In the genomic region with DNA sequence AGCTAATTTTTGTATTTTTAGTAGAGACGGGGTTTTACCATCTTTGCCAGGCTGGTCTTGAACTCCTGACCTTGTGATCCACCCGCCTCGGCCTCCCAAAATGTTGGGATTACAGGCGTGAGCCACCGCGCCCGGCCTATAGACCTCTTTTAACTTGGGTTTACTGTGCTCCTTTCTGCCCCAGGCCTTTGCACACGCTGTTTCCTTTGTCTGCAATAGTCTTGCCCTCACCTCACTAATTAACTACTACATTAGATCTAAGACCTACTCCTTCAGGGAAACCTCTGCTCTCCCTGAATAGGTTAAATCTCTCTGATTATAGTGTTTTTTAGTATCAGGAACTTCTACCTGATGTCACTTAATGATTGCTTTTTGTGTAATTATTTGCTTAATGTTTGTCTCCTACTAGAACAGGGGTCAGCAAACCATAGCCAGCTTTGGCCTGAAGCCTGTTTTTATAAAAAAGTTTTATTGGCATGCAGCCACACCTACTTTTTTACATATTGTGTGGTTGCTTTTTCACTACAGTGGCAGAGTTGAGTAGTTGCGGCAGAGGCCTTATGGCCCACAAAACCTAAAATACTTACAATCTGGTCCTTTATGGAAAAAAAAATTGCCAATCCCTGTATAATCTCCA, we compare ENCODE assay signal across 20 cellular contexts. TPM values are rescaled to one million over a fixed set of nuclear protein-coding genes. Genes with fewer than 3 reads are reported as not detected.
A peak's percentile ranks its signal among the peaks of the same experiment; 100 is the strongest.
DNase-seq lines count a peak whose midpoint lies in the region; ATAC-seq, FAIRE-seq and TF ChIP-seq lines count a peak whose summit lies in the region.
"Had no signal": no experiment of that assay in that cellular context is flagged by ENCODE, and none has a peak within 500 bp of the region (broad histone marks: within the 10 kb centered on the region; RNA-seq: fewer than 3 reads in every experiment).

No MANE protein-coding gene starts in this region.

- H3K27me3 ChIP-seq in liver (ENCODE audit: control insufficient read depth in 4 of 4, insufficient read depth in 4 of 4, low read length in 3 of 4) (no peaks in the 10 kb centered on the region), HepG2 (ENCODE audit: control insufficient read depth in 1 of 2, insufficient read depth in 2 of 2, low read length in 2 of 2) (peaks cover 0 to 1% of the 10 kb centered on the region in 2 experiments; a peak in 1 of 5 replicates), mesendoderm (ENCODE audit: insufficient read depth, low read length, poor library complexity) (no peaks in the 10 kb centered on the region), left ventricle myocardium inferior (ENCODE audit: low read depth) (peaks cover 16% of the 10 kb centered on the region), neural progenitor cell (no peaks in the 10 kb centered on the region)

- in situ Hi-C loops in HepG2 (cut with HindIII; ENCODE audit: extremely low pct_ligation_motif_present, low pct_unique_long_range_greater_than_20kb): loop anchor here (25.0 kb wide), 1 partner anchor 1242 kb away; no protein-coding TSS in a partner anchor

- no peak for TF ChIP-seq POLR2A in HepG2 (IDR thresholded peaks at IDR 0.05; ENCODE audit: insufficient read depth in 1 of 2, low read depth in 2 of 2, low read length in 2 of 2)

- no peak overlapping the region for H3K9ac ChIP-seq in liver (ENCODE audit: low read depth in 1 of 2, low read length in 2 of 2)
- H3K9ac ChIP-seq in HepG2 (ENCODE audit: insufficient read depth, low read depth, low read length): no peak overlapping the region
- no peak overlapping the region for H3K9ac ChIP-seq in mesendoderm (ENCODE audit: low read length)
- H3K9ac ChIP-seq in neural progenitor cell: no peak overlapping the region

- CTCF ChIA-PET in HepG2 (lab: Yijun Ruan, JAX; ENCODE audit: low intra/inter-chr PET ratio, low total read pairs): no interaction called here

- H4K8ac ChIP-seq in mesendoderm (ENCODE audit: low read depth, low read length): peak overlapping the region; percentile 28

- H3K36me3 Mint-ChIP-seq in neural progenitor cell: no peaks in the 10 kb centered on the region

- no peak overlapping the region for H2AFZ ChIP-seq in HepG2 (ENCODE audit: low read length)
- no peak overlapping the region for H2AFZ ChIP-seq in neural progenitor cell (replicated peaks)

- H3K4me3 Mint-ChIP-seq in neural progenitor cell: no peak overlapping the region
- H3K4me3 Mint-ChIP-seq: B cell; CD4-positive, alpha-beta T cell had no signal

- H3K4me2 ChIP-seq in HepG2 (ENCODE audit: low read depth, low read length): no peak overlapping the region
- no peak overlapping the region for H3K4me2 ChIP-seq in mesendoderm (ENCODE audit: low read length)
- no peak overlapping the region for H3K4me2 ChIP-seq in neural progenitor cell

- DNase-seq in HepG2 (ENCODE audit: low spot score) (no peak), dermis blood vessel endothelial cell (peak; percentile 10), mesendoderm (no peak), left ventricle myocardium inferior (no peak), neural progenitor cell (ENCODE audit: low spot score) (no peak)
- DNase-seq: Caco-2; CD4-positive, alpha-beta T cell; DMS153; GOT3; MV-4-11; NCI-H187; NCI-H345; NK-92 treated with Interleukin-12 subunit alpha and Interleukin-12 subunit beta, amount 100 ng/mL, for 24 hours; SHP77 treated with DMSO at 0.1 percent for 48 hours had no signal

- no peak for TF ChIP-seq EP300 in HepG2 (IDR thresholded peaks at IDR 0.05; ENCODE audit: low read depth in 2 of 2, low read length in 2 of 2)
- no peak for TF ChIP-seq EP300 in HepG2 (CRISPR knock-in tag; IDR thresholded peaks at IDR 0.05; ENCODE audit: borderline replicate concordance)

- no peak overlapping the region for H3K23ac ChIP-seq in mesendoderm (ENCODE audit: low read length)

- H2AK5ac ChIP-seq in mesendoderm (ENCODE audit: low read length): no peak overlapping the region

- H3K27ac ChIP-seq in liver (ENCODE audit: low read depth in 1 of 2, low read length in 2 of 2) (peak overlapping the region; percentile 40 to 51), HepG2 (ENCODE audit: extremely low read length, insufficient read depth, low read length) (no peak overlapping the region), mesendoderm (ENCODE audit: low read depth, low read length) (no peak overlapping the region), left ventricle myocardium inferior (replicated peaks) (no peak overlapping the region), neural progenitor cell (no peak overlapping the region)

- H4K20me1 ChIP-seq in HepG2 (ENCODE audit: insufficient read depth, low read length): no peaks in the 10 kb centered on the region
- no peaks in the 10 kb centered on the region for H4K20me1 ChIP-seq in neural progenitor cell (ENCODE audit: low read depth)

- BruUV-seq in HepG2 (replicated peaks; lab: Mats Ljungman, UMichigan): no TSS peak

- no peak for TF ChIP-seq CTCF in liver (IDR thresholded peaks at IDR 0.05; ENCODE audit: low read depth, low read length, missing input control)
- no peak for TF ChIP-seq CTCF in HepG2 (CRISPR knock-in tag; IDR thresholded peaks at IDR 0.05)
- TF ChIP-seq CTCF in left ventricle myocardium inferior (IDR thresholded peaks at IDR 0.05; ENCODE audit: borderline replicate concordance): no peak
- no peak for TF ChIP-seq CTCF in neural progenitor cell (IDR thresholded peaks at IDR 0.05)

- intact Hi-C loops in HepG2 (cut with micrococcal nuclease; ENCODE audit: unreplicated experiment): no loop called here
- intact Hi-C loops in left ventricle myocardium inferior (cut with micrococcal nuclease): no loop called here

- no peak overlapping the region for H2BK15ac ChIP-seq in mesendoderm (replicated peaks; ENCODE audit: low read depth)

- H3K27ac Mint-ChIP-seq in neural progenitor cell: no peak overlapping the region
- H3K27ac Mint-ChIP-seq: B cell; CD4-positive, alpha-beta T cell had no signal

- H3K56ac ChIP-seq in mesendoderm (ENCODE audit: low read length): no peak overlapping the region

- H3K18ac ChIP-seq in mesendoderm (ENCODE audit: low read length): no peak overlapping the region

- 39% methylated on average over 9 of the region's 9 CpGs for WGBS in liver
- 77% methylated on average over 9 of the region's 9 CpGs for WGBS in HepG2 (ENCODE audit: low lambda C conversion rate)
- no CpG with 5 or more reads among the region's 9 CpGs for WGBS in mesendoderm (ENCODE audit: extremely low coverage, insufficient coverage, low lambda C conversion rate)

- peaks cover 20% of the 10 kb centered on the region for H3K4me1 Mint-ChIP-seq in neural progenitor cell

- POLR2A ChIA-PET in HepG2 (lab: Yijun Ruan, JAX): no interaction called here

- H3K4ac ChIP-seq in mesendoderm (ENCODE audit: low read depth, low read length): no peak overlapping the region

- H3K9me3 Mint-ChIP-seq in neural progenitor cell: no peaks in the 10 kb centered on the region
- H3K9me3 Mint-ChIP-seq: CD4-positive, alpha-beta T cell had no signal

- ATAC-seq in HepG2: no peak
- no peak for ATAC-seq in HG03039 (IDR thresholded peaks at IDR 0.05; ENCODE audit: unreplicated experiment)
- ATAC-seq: HCT116, K562 had no signal

- no peak overlapping the region for H2BK120ac ChIP-seq in mesendoderm (ENCODE audit: low read depth, low read length)

- H3K9me3 ChIP-seq in liver (ENCODE audit: control insufficient read depth in 4 of 4, low read length in 3 of 4): no peaks in the 10 kb centered on the region
- no peaks in the 10 kb centered on the region for H3K9me3 ChIP-seq in HepG2 (ENCODE audit: low read length)
- H3K9me3 ChIP-seq in left ventricle myocardium inferior (replicated peaks): no peaks in the 10 kb centered on the region
- H3K9me3 ChIP-seq in neural progenitor cell (ENCODE audit: low read depth): no peaks in the 10 kb centered on the region
- H3K9me3 ChIP-seq: Caco-2 had no signal

- peaks cover 33% of the 10 kb centered on the region for H3F3A ChIP-seq in neural progenitor cell (ENCODE audit: low read depth)

- H3K27me3 Mint-ChIP-seq in neural progenitor cell (ENCODE audit: insufficient read depth, low read depth): peaks cover 10% of the 10 kb centered on the region
- H3K27me3 Mint-ChIP-seq: B cell; CD4-positive, alpha-beta T cell had no signal

- no peaks in the 10 kb centered on the region for H3K79me1 ChIP-seq in mesendoderm (ENCODE audit: low read length)

- H2BK5ac ChIP-seq in mesendoderm (ENCODE audit: low read length): no peak overlapping the region

- no peaks in the 10 kb centered on the region for H3K79me2 ChIP-seq in HepG2 (ENCODE audit: insufficient read depth, low read length)
- no peaks in the 10 kb centered on the region for H3K79me2 ChIP-seq in mesendoderm (ENCODE audit: control insufficient read depth, insufficient read depth, low read length)
- no peaks in the 10 kb centered on the region for H3K79me2 ChIP-seq in neural progenitor cell (ENCODE audit: low read depth)

- no peak overlapping the region for H4K5ac ChIP-seq in mesendoderm (ENCODE audit: low read length)

- no peaks in the 10 kb centered on the region for H3K36me3 ChIP-seq in liver (ENCODE audit: control insufficient read depth in 4 of 4, insufficient read depth in 3 of 4, low read depth in 1 of 4, low read length in 3 of 4)
- H3K36me3 ChIP-seq in HepG2 (replicated peaks in 1 of 2; ENCODE audit: control insufficient read depth in 1 of 2, insufficient read depth in 2 of 2, low read length in 2 of 2): no peaks in the 10 kb centered on the region
- H3K36me3 ChIP-seq in mesendoderm (ENCODE audit: control insufficient read depth, insufficient read depth, low read length): no peaks in the 10 kb centered on the region
- H3K36me3 ChIP-seq in left ventricle myocardium inferior: no peaks in the 10 kb centered on the region
- H3K36me3 ChIP-seq in neural progenitor cell: no peaks in the 10 kb centered on the region

- H3K4me1 ChIP-seq in liver (ENCODE audit: control insufficient read depth in 4 of 4, insufficient read depth in 4 of 4, low read length in 3 of 4) (peaks cover 0 to 29% (median 17%) of the 10 kb centered on the region in 4 donors), HepG2 (ENCODE audit: insufficient read depth, low read length) (no peaks in the 10 kb centered on the region; the same call in 1 of the 2 replicates), mesendoderm (ENCODE audit: control insufficient read depth, low read depth, low read length) (peaks cover 4% of the 10 kb centered on the region), left ventricle myocardium inferior (no peaks in the 10 kb centered on the region), neural progenitor cell (peaks cover 34% of the 10 kb centered on the region)

- no peak for FAIRE-seq in HepG2 (lab: Jason Lieb, UNC)
- FAIRE-seq: GM12891, K562 had no signal

- H3K4me3 ChIP-seq in liver (ENCODE audit: low read depth in 1 of 3, low read length in 3 of 3) (no peak overlapping the region), HepG2 (replicated peaks in 1 of 3; ENCODE audit: insufficient read depth in 1 of 3, low read depth in 2 of 3, low read length in 3 of 3) (no peak overlapping the region), mesendoderm (ENCODE audit: low read length) (no peak overlapping the region), left ventricle myocardium inferior (no peak overlapping the region), neural progenitor cell (no peak overlapping the region)
- H3K4me3 ChIP-seq: K562 had no signal

- TF ChIP-seq RAD21 in liver (IDR thresholded peaks at IDR 0.05): peak; percentile 44 to 51
- no peak for TF ChIP-seq RAD21 in HepG2 (CRISPR knock-in tag; IDR thresholded peaks at IDR 0.05)

RNA-seq across cellular contexts. Expression of gene TLE1, which starts 31.2 kb away (rescaled TPM):
- total RNA-seq in liver (10 to 100 TPM; 25.9 to 45.4 TPM), HepG2 (2016; rRNA removed; fragmentation: Illumina TruSeq; extraction: Trizol) (30.7 and 35.9 TPM in 2 replicates), dermis blood vessel endothelial cell (65.7 and 92.7 TPM in 2 replicates), left ventricle myocardium inferior (8.5 TPM), neural progenitor cell (ENCODE audit: low replicate concordance) (51.9 and 54.7 TPM in 2 replicates)
- polyA plus RNA-seq in liver (10 to 100 TPM; 25.2 to 25.5 TPM), HepG2 (2011; rRNA removed) (109 and 121 TPM in 2 replicates)
- 10.5 and 15.5 TPM in 2 replicates for total RNA-seq in HepG2 (2016; cell fraction: cytosol; rRNA removed; fragmentation: Illumina TruSeq; extraction: Trizol; ENCODE audit: low read depth)
- 28.4 and 35.8 TPM in 2 replicates for total RNA-seq in HepG2 (2016; cell fraction: insoluble cytoplasmic fraction; rRNA removed; fragmentation: Illumina TruSeq; extraction: Trizol)
- 21.3 and 25.1 TPM in 2 replicates for total RNA-seq in HepG2 (2016; cell fraction: membrane; rRNA removed; fragmentation: Illumina TruSeq; extraction: Trizol)
- 32.7 and 35.7 TPM in 2 replicates for total RNA-seq in HepG2 (2016; cell fraction: nucleus; rRNA removed; fragmentation: Illumina TruSeq; extraction: Trizol)
- polyA plus RNA-seq in HepG2 (2011; cell fraction: cytosol; rRNA removed): 81.0 and 82.2 TPM in 2 replicates
- 88.7 and 102 TPM in 2 replicates for polyA plus RNA-seq in HepG2 (2011; cell fraction: nucleus; rRNA removed)
- 76.2 and 83.2 TPM in 2 replicates for polyA plus RNA-seq in HepG2 (2012)
- polyA plus RNA-seq in HepG2 (2016; cell fraction: cytosol; fragmentation: Illumina TruSeq; extraction: Trizol; ENCODE audit: low read depth): 5.7 and 6.0 TPM in 2 replicates
- polyA plus RNA-seq in HepG2 (2016; cell fraction: insoluble cytoplasmic fraction; fragmentation: Illumina TruSeq; extraction: Trizol; ENCODE audit: low read depth): 37.9 and 46.7 TPM in 2 replicates
- polyA plus RNA-seq in HepG2 (2016; cell fraction: membrane; fragmentation: Illumina TruSeq; extraction: Trizol; ENCODE audit: low read depth): 16.5 and 18.0 TPM in 2 replicates
- 51.4 and 59.9 TPM in 2 replicates for polyA plus RNA-seq in HepG2 (2016; cell fraction: nucleus; fragmentation: Illumina TruSeq; extraction: Trizol; ENCODE audit: insufficient read depth, low read depth)
- polyA minus RNA-seq in HepG2 (2011; rRNA and poly(A)+ RNA removed; ENCODE audit: low replicate concordance): 0.94 and 127 TPM in 2 replicates
- 63.4 and 65.8 TPM in 2 replicates for polyA minus RNA-seq in HepG2 (2011; cell fraction: cytosol; rRNA and poly(A)+ RNA removed)
- 111 and 120 TPM in 2 replicates for polyA minus RNA-seq in HepG2 (2011; cell fraction: nucleus; rRNA and poly(A)+ RNA removed)
- polyA plus RNA-seq in mesendoderm (2013, experiment 1 of 2): 35.4 TPM
- 37.2 TPM for polyA plus RNA-seq in mesendoderm (2013, experiment 2 of 2)
- polyA plus RNA-seq: K562 had no signal

Comparison
In these comparisons a context has a peak if more than half of its experiments do, and no peak if none do; other contexts are left out.
1. H3K27ac ChIP-seq: peak in liver (2 of 2); none in HepG2 (single experiment), mesendoderm (single experiment), left ventricle myocardium inferior (single experiment) and neural progenitor cell (single experiment).